In genomic region chr6:11025911-11026635, GRCh38 we compare ENCODE assay signal across 10 cellular contexts. TPM values are rescaled to one million over a fixed set of nuclear protein-coding genes. Genes with fewer than 3 reads are reported as not detected.
DNase-seq lines count a peak whose midpoint lies in the region; ATAC-seq, FAIRE-seq and TF ChIP-seq lines count a peak whose summit lies in the region.
"Had no signal": no experiment of that assay in that cellular context is flagged by ENCODE, and none has a peak within 500 bp of the region (broad histone marks: within the 10 kb centered on the region; RNA-seq: fewer than 3 reads in every experiment).

No MANE protein-coding gene starts in this region.

- FAIRE-seq in GM18507 (lab: Jason Lieb, UNC): peak; percentile 70
- FAIRE-seq: TTC549 had no signal

- no peak overlapping the region for H3K4me3 Mint-ChIP-seq in type B pancreatic cell

- ATAC-seq in GM21723 (IDR thresholded peaks at IDR 0.05; ENCODE audit: unreplicated experiment) (peak; percentile 94), HG03571 (IDR thresholded peaks at IDR 0.05; ENCODE audit: unreplicated experiment) (peak; percentile 66), heart right ventricle (peak in 5 of 8 donors; percentile 50 to 60 (median 57))
- ATAC-seq: body of pancreas had no signal

- H3K27me3 Mint-ChIP-seq in type B pancreatic cell: peaks cover 16% of the 10 kb centered on the region

- no peaks in the 10 kb centered on the region for H3K9me3 ChIP-seq in heart right ventricle
- H3K9me3 ChIP-seq: body of pancreas had no signal

- H3K9me3 Mint-ChIP-seq in type B pancreatic cell: no peaks in the 10 kb centered on the region

- peaks cover 0 to 51% (median 23%) of the 10 kb centered on the region in 9 donors for H3K4me1 ChIP-seq in heart right ventricle
- H3K4me1 ChIP-seq: body of pancreas had no signal

- H3K36me3 ChIP-seq in heart right ventricle: no peaks in the 10 kb centered on the region

- peaks cover 0 to 18% (median 8%) of the 10 kb centered on the region in 7 donors for H3K27me3 ChIP-seq in heart right ventricle
- H3K27me3 ChIP-seq: body of pancreas had no signal

- H3K4me3 ChIP-seq in heart right ventricle: peak overlapping the region in 3 of 10 donors; percentile 0 to 11 (median 7)
- H3K4me3 ChIP-seq: body of pancreas had no signal

- WGBS in heart right ventricle, 2 donors: 13 to 23% methylated on average over 10 of the region's 10 CpGs

- peaks cover 12% of the 10 kb centered on the region for H3K4me1 Mint-ChIP-seq in type B pancreatic cell (ENCODE audit: unreplicated experiment)

- TF ChIP-seq CTCF in heart right ventricle (IDR thresholded peaks at IDR 0.05) (no peak), type B pancreatic cell (conservative IDR thresholded peaks at IDR 0.05) (no peak)

- DNase-seq in GM18507 (ENCODE audit: extremely low spot score, insufficient read length, low read depth): no peak
- no peak for DNase-seq in heart right ventricle
- no peak for DNase-seq in RKO (ENCODE audit: low spot score)
- no peak for DNase-seq in type B pancreatic cell (ENCODE audit: extremely low spot score, unreplicated experiment)
- no peak for DNase-seq in NCI-H146 (lab: John Stamatoyannopoulos, UW)
- no peak for DNase-seq in SIG-M5 treated with dmso at 0.1 percent for 504 hours (lab: John Stamatoyannopoulos, UW; ENCODE audit: unreplicated experiment)
- DNase-seq: body of pancreas had no signal

- no peak overlapping the region for H3K27ac Mint-ChIP-seq in type B pancreatic cell

- intact Hi-C loops in heart right ventricle (cut with DNase I): no loop called here

- no peaks in the 10 kb centered on the region for H3K36me3 Mint-ChIP-seq in type B pancreatic cell

- peak overlapping the region in 1 of 10 donors; percentile 5 for H3K27ac ChIP-seq in heart right ventricle
- H3K27ac ChIP-seq: body of pancreas had no signal

RNA-seq across cellular contexts. Expression of gene ELOVL2, which starts 18.0 kb away (rescaled TPM):
- total RNA-seq in heart right ventricle: 1 to 10 TPM in 6 of 10 donors, under 1 TPM in 4; 0.73 to 3.5 (median 1.0) TPM
- 1 to 10 TPM; 2.6 to 3.3 TPM for polyA plus RNA-seq in heart right ventricle
- 2.2 and 3.8 TPM in 2 replicates for total RNA-seq in type B pancreatic cell (ENCODE audit: low replicate concordance)
